27 cellular contexts compared by ENCODE assay signal in genomic region chr7:128275651-128276050, GRCh38. TPM values are rescaled to one million over a fixed set of nuclear protein-coding genes. Genes with fewer than 3 reads are reported as not detected.
"Had no signal": no experiment of that assay in that cellular context is flagged by ENCODE, and none has a peak within 500 bp of the region (broad histone marks: within the 10 kb centered on the region; RNA-seq: fewer than 3 reads in every experiment).

No MANE protein-coding gene starts in this region.

- DNase-seq: effector CD8-positive, alpha-beta T cell; endodermal cell; gastrocnemius medialis; head of caudate nucleus; left ventricle myocardium superior; lower lobe of right lung; natural killer cell; psoas muscle; right cardiac atrium; small intestine; stimulated activated CD4-positive, alpha-beta T cell treated with anti-CD3 and anti-CD28 coated beads, Interleukin-12 subunit alpha, Interleukin-12 subunit beta, amount 100 ng/mL, for 4 hours; stimulated activated CD4-positive, alpha-beta T cell treated with anti-CD3 and anti-CD28 coated beads, Interleukin-2, amount 100 ng/mL, for 24 hours; stimulated activated CD4-positive, alpha-beta T cell treated with anti-CD3 and anti-CD28 coated beads, Interleukin-4, amount 100 ng/mL, for 24 hours; stimulated activated naive CD8-positive, alpha-beta T cell treated with anti-CD3 and anti-CD28 coated beads, Interleukin-15, Interleukin-2, amounts not matched to agents 100 U/mL and 50 U/mL, for 24 hours; substantia nigra; testis; tibial artery had no signal

- H3K36me3 ChIP-seq: gastrocnemius medialis, lower lobe of right lung had no signal

- H3K27me3 ChIP-seq: testis had no signal

- H3K27ac ChIP-seq: epithelial cell of prostate, gastrocnemius medialis, lower lobe of right lung, psoas muscle, testis, tibial artery had no signal

- H3K4me3 ChIP-seq: gastrocnemius medialis, lower lobe of right lung, psoas muscle, testis, tibial artery had no signal

- FAIRE-seq: colon, keratinocyte, small intestine, urothelium cell line had no signal

- H3K4me1 ChIP-seq: psoas muscle had no signal

- ATAC-seq: esophagus mucosa; gastrocnemius medialis; left ventricle myocardium superior; lower lobe of right lung; natural killer cell; psoas muscle; right cardiac atrium; stimulated activated memory B cell treated with anti-CD40 and anti-IgM and Interleukin-4, amounts not matched to agents 10 μg/mL and 1 μg/mL and 100 μg/mL, for 72 hours; stimulated activated naive CD8-positive, alpha-beta T cell treated with anti-CD3 and anti-CD28 coated beads, Interleukin-15, Interleukin-2, amounts not matched to agents 100 U/mL and 50 U/mL, for 24 hours had no signal

- H3K9me3 ChIP-seq: gastrocnemius medialis, testis had no signal

RNA-seq across cellular contexts. Expression of gene LEP, which starts 34.6 kb away (rescaled TPM):
- total RNA-seq: endodermal cell, glomerular endothelial cell, lower lobe of right lung, mononuclear cell, natural killer cell, neural crest cell, renal cortical epithelial cell had no signal
